ENCODE assay signal across 9 cellular contexts in the genomic region with DNA sequence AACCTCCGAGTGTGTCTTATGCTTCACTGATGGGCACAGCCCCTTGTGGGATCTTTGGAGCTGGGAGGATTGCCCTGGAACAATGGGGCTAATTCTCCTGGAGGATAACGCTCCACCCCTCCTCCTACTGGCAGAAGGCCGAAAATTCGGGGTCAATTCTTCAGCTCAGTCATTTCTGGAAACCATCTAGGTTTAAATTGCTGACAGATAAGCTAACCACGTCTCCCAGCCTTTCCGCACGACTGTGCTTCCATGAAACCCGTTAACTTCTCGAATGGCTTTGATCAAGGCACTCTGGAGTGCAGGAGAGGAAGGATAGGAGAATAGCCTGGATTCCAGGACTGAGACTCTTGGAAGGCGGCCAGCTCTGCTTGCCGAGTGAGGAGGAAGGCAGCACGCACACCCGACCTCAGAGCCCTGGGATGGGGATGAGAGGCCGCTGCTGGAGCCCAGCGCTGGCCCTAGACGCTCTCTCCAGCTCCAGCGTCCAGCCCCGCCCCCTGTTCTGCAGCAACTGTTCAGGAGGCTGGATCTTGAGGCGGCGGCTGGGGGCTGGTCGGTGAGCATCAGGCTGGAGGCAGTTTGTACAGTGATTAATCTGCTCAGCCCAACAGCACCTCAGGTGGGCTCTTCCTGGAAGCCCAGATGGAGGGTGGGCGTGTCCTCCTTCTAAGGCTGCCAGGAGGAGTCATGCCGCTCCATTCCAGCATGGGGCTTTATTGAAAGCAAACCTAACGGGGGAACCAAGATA.
DNase-seq lines count a peak whose midpoint lies in the region; ATAC-seq and TF ChIP-seq lines count a peak whose summit lies in the region.
"Had no signal": no experiment of that assay in that cellular context is flagged by ENCODE, and none has a peak within 500 bp of the region (broad histone marks: within the 10 kb centered on the region; RNA-seq: fewer than 3 reads in every experiment).

No MANE protein-coding gene starts in this region.

- H3K9me3 Mint-ChIP-seq in Calu3 (ENCODE audit: low read depth, unreplicated experiment), result no peaks in the 10 kb centered on the region
- H3K9me3 Mint-ChIP-seq: activated naive CD8-positive, alpha-beta T cell treated with anti-CD3 and anti-CD28 coated beads for 36 hours had no signal

- no peak for TF ChIP-seq CTCF in Calu3 (IDR thresholded peaks at IDR 0.05; ENCODE audit: unreplicated experiment)
- no peak for TF ChIP-seq CTCF in ovary (IDR thresholded peaks at IDR 0.05)

- no peaks in the 10 kb centered on the region for H3K4me1 ChIP-seq in ovary (ENCODE audit: insufficient read depth)

- TF ChIP-seq POLR2A in ovary (IDR thresholded peaks at IDR 0.05), result no peak

- ATAC-seq in HG03175 (IDR thresholded peaks at IDR 0.05; ENCODE audit: unreplicated experiment) (no peak), HG03095 (IDR thresholded peaks at IDR 0.05; ENCODE audit: unreplicated experiment) (no peak)

- intact Hi-C loops in Calu3 (cut with micrococcal nuclease; ENCODE audit: unreplicated experiment) (loop anchor here (5.0 kb wide), 2 partner anchors 182 to 197 kb away; no protein-coding TSS in a partner anchor), ovary (cut with DNase I) (no loop called here)

- H3K9me3 ChIP-seq in ovary, result no peaks in the 10 kb centered on the region

- peak; percentile 56 for DNase-seq in Calu3
- peak; percentile 66 for DNase-seq in NCI-H524 treated with DMSO at 0.1 percent for 48 hours (lab: John Stamatoyannopoulos, UW)
- peak; percentile 35 for DNase-seq in fibroblast of peridontal ligament (ENCODE audit: extremely low read depth)
- DNase-seq in ovary, result peak; percentile 70 to 88 (median 86)
- no peak for DNase-seq in amniotic stem cell (lab: John Stamatoyannopoulos, UW)
- DNase-seq in stimulated activated CD4-positive, alpha-beta T cell treated with anti-CD3 and anti-CD28 coated beads, Interleukin-2, amount 100 ng/mL, for 48 hours, result no peak
- DNase-seq: activated naive CD8-positive, alpha-beta T cell treated with anti-CD3 and anti-CD28 coated beads for 36 hours had no signal

- H3K27ac Mint-ChIP-seq in Calu3 (ENCODE audit: unreplicated experiment), result no peak overlapping the region
- H3K27ac Mint-ChIP-seq: activated naive CD8-positive, alpha-beta T cell treated with anti-CD3 and anti-CD28 coated beads for 36 hours had no signal

- no peak overlapping the region for H3K27ac ChIP-seq in ovary

- 5 to 6% (median 5%) methylated on average over 21 to 24 of the region's 24 CpGs for WGBS in ovary, 3 donors

- H3K36me3 Mint-ChIP-seq in Calu3 (ENCODE audit: insufficient read depth, unreplicated experiment), result no peaks in the 10 kb centered on the region
- H3K36me3 Mint-ChIP-seq: activated naive CD8-positive, alpha-beta T cell treated with anti-CD3 and anti-CD28 coated beads for 36 hours had no signal

- H3K27me3 ChIP-seq in ovary, result no peaks in the 10 kb centered on the region

- peak overlapping the region; percentile 17 for H3K4me3 ChIP-seq in ovary

- CTCF ChIA-PET in Calu3 (lab: Charles Lee), result interaction anchor here (1.2 to 1.5 kb wide), 2 partner anchors 171 to 196 kb away, joined by 3 to 4 read pairs; no protein-coding TSS in a partner anchor

- H3K36me3 ChIP-seq in ovary, result no peaks in the 10 kb centered on the region

- no peak for TF ChIP-seq EP300 in ovary (IDR thresholded peaks at IDR 0.05)

- no peaks in the 10 kb centered on the region for H3K27me3 Mint-ChIP-seq in Calu3 (ENCODE audit: unreplicated experiment)

- peaks cover 28% of the 10 kb centered on the region for H3K4me1 Mint-ChIP-seq in Calu3 (ENCODE audit: low read depth, unreplicated experiment)
- H3K4me1 Mint-ChIP-seq: activated naive CD8-positive, alpha-beta T cell treated with anti-CD3 and anti-CD28 coated beads for 36 hours had no signal

- peak overlapping the region; percentile 52 for H3K4me3 Mint-ChIP-seq in Calu3 (ENCODE audit: low read depth, unreplicated experiment)
- H3K4me3 Mint-ChIP-seq: activated naive CD8-positive, alpha-beta T cell treated with anti-CD3 and anti-CD28 coated beads for 36 hours had no signal

- no TSS peak for BruUV-seq in Calu3 (replicated peaks; lab: Mats Ljungman, UMichigan)

Comparison
In these comparisons a context has a peak if more than half of its experiments do, and no peak if none do; other contexts are left out.
1. DNase-seq: peak in Calu3 (single experiment), NCI-H524 treated with DMSO at 0.1 percent for 48 hours (single experiment), fibroblast of peridontal ligament (single experiment) and ovary (5 of 5); none in amniotic stem cell (single experiment) and stimulated activated CD4-positive, alpha-beta T cell treated with anti-CD3 and anti-CD28 coated beads, Interleukin-2, amount 100 ng/mL, for 48 hours (0 of 2).